Comparison of ENCODE assay signal across 8 cellular contexts in genomic region chr18:70380915-70381896, GRCh38.
DNase-seq lines count a peak whose midpoint lies in the region; FAIRE-seq and TF ChIP-seq lines count a peak whose summit lies in the region.

No MANE protein-coding gene starts in this region.

- DNase-seq in GM12891 (ENCODE audit: insufficient read length, low spot score) (peak; percentile 21), NCI-H1436 (lab: John Stamatoyannopoulos, UW) (peak; percentile 78), anterior cingulate cortex (lab: John Stamatoyannopoulos, UW) (peak in 52 of 58 donors; percentile 1 to 86 (median 60)), lung microvascular endothelial cell (ENCODE audit: low read depth in 2 of 2) (peak; percentile 25 to 42), NCI-H1694 treated with DMSO at 0.1 percent for 48 hours (lab: John Stamatoyannopoulos, UW) (no peak), NCI-H446 (lab: John Stamatoyannopoulos, UW) (no peak), SIG-M5 treated with dmso at 0.1 percent for 504 hours (lab: John Stamatoyannopoulos, UW; ENCODE audit: unreplicated experiment) (no peak), DMS 273 treated with DMSO at 0.1 percent for 48 hours (lab: John Stamatoyannopoulos, UW) (no peak)

- FAIRE-seq in GM12891 (lab: Jason Lieb, UNC) = no peak

- TF ChIP-seq POLR2A in GM12891 (IDR thresholded peaks at IDR 0.05; ENCODE audit: low read depth, low read length) = no peak

TF ChIP-seq in GM12891, 5 proteins besides CTCF, POLR2A, EP300 and RAD21:
- TF ChIP-seq SPI1 (IDR thresholded peaks at IDR 0.05; ENCODE audit: low read depth, low read length) (no peak), PAX5 (IDR thresholded peaks at IDR 0.05; ENCODE audit: insufficient read depth, low read length, severe bottlenecking) (no peak)

Comparison
In these comparisons a context has a peak if more than half of its experiments do, and no peak if none do; other contexts are left out.
1. DNase-seq: peak in GM12891 (single experiment), NCI-H1436 (single experiment), anterior cingulate cortex (52 of 58) and lung microvascular endothelial cell (2 of 2); none in NCI-H1694 treated with DMSO at 0.1 percent for 48 hours (single experiment), NCI-H446 (0 of 2), SIG-M5 treated with dmso at 0.1 percent for 504 hours (single experiment) and DMS 273 treated with DMSO at 0.1 percent for 48 hours (single experiment).